In genomic region chr6:157021267-157022021, GRCh38 we compare ENCODE assay signal across 8 cellular contexts.
A peak's percentile ranks its signal among the peaks of the same experiment; 100 is the strongest.
DNase-seq lines count a peak whose midpoint lies in the region; ATAC-seq and TF ChIP-seq lines count a peak whose summit lies in the region.

No MANE protein-coding gene starts in this region.

- ATAC-seq in CD4-positive, alpha-beta T cell (ENCODE audit: poor library complexity): peak; percentile 77
- peak; percentile 71 for ATAC-seq in GM19328 (IDR thresholded peaks at IDR 0.05; ENCODE audit: unreplicated experiment)
- ATAC-seq in HG03460 (IDR thresholded peaks at IDR 0.05; ENCODE audit: unreplicated experiment): peak; percentile 71
- peak; percentile 82 for ATAC-seq in activated CD8-positive, alpha-beta T cell treated with anti-CD3 and anti-CD28 coated beads for 36 hours

- CTCF ChIA-PET in CD4-positive, alpha-beta T cell (lab: Charles Lee): interaction anchor here (1.0 to 1.6 kb wide), 4 partner anchors 13 to 244 kb away, joined by 3 to 5 read pairs (median 4); partner anchors contain the start of gene ARID1B
- CTCF ChIA-PET in activated CD8-positive, alpha-beta T cell treated with anti-CD3 and anti-CD28 coated beads for 36 hours (lab: Charles Lee): interaction anchor here (0.8 to 2.2 kb wide), 2 partner anchors 11 to 12 kb away, joined by 3 to 7 read pairs; no protein-coding TSS in a partner anchor

- H3K4me3 Mint-ChIP-seq in CD4-positive, alpha-beta T cell: peak overlapping the region; percentile 99
- H3K4me3 Mint-ChIP-seq in activated CD8-positive, alpha-beta T cell treated with anti-CD3 and anti-CD28 coated beads for 36 hours: peak overlapping the region; percentile 93

- peak overlapping the region; percentile 98 for H3K27ac ChIP-seq in CD4-positive, alpha-beta T cell (ENCODE audit: low read depth, low read length)

- H3K9me3 Mint-ChIP-seq in CD4-positive, alpha-beta T cell: no peaks in the 10 kb centered on the region
- no peaks in the 10 kb centered on the region for H3K9me3 Mint-ChIP-seq in activated CD8-positive, alpha-beta T cell treated with anti-CD3 and anti-CD28 coated beads for 36 hours

- TF ChIP-seq CTCF in CD4-positive, alpha-beta T cell (IDR thresholded peaks at IDR 0.05): peak; percentile 42
- peak; percentile 37 for TF ChIP-seq CTCF in activated CD8-positive, alpha-beta T cell treated with anti-CD3 and anti-CD28 coated beads for 36 hours (IDR thresholded peaks at IDR 0.05)

- H3K36me3 Mint-ChIP-seq in CD4-positive, alpha-beta T cell (ENCODE audit: low read depth): peaks cover 16% of the 10 kb centered on the region
- peaks cover 12% of the 10 kb centered on the region for H3K36me3 Mint-ChIP-seq in activated CD8-positive, alpha-beta T cell treated with anti-CD3 and anti-CD28 coated beads for 36 hours (ENCODE audit: low read depth)

- no peaks in the 10 kb centered on the region for H3K27me3 Mint-ChIP-seq in CD4-positive, alpha-beta T cell
- H3K27me3 Mint-ChIP-seq in activated CD8-positive, alpha-beta T cell treated with anti-CD3 and anti-CD28 coated beads for 36 hours: no peaks in the 10 kb centered on the region

- intact Hi-C loops in CD4-positive, alpha-beta T cell (cut with DNase I, micrococcal nuclease): loop anchor here (1.0 to 10.0 kb wide), 9 partner anchors 69 to 1709 kb away; partner anchors contain the start of genes ARID1B (in 1 of the 2), SYNJ2 (in 1 of the 2) and TFB1M (in 1 of the 2)
- intact Hi-C loops in activated CD8-positive, alpha-beta T cell treated with anti-CD3 and anti-CD28 coated beads for 36 hours (cut with micrococcal nuclease): loop anchor here (5.0 kb wide), 1 partner anchor 244 kb away; the partner anchor contains the start of gene ARID1B

- H3K27ac Mint-ChIP-seq in CD4-positive, alpha-beta T cell: peak overlapping the region; percentile 100
- H3K27ac Mint-ChIP-seq in activated CD8-positive, alpha-beta T cell treated with anti-CD3 and anti-CD28 coated beads for 36 hours: peak overlapping the region; percentile 100

- H3K4me1 Mint-ChIP-seq in CD4-positive, alpha-beta T cell (ENCODE audit: low read depth): peaks cover 72% of the 10 kb centered on the region
- H3K4me1 Mint-ChIP-seq in activated CD8-positive, alpha-beta T cell treated with anti-CD3 and anti-CD28 coated beads for 36 hours (ENCODE audit: low read depth): peaks cover 52% of the 10 kb centered on the region

- POLR2A ChIA-PET in CD4-positive, alpha-beta T cell (lab: Charles Lee): interaction anchor here (0.6 to 4.1 kb wide), 25 partner anchors 12 to 626 kb away, joined by 3 to 86 read pairs (median 4); partner anchors contain the start of gene ARID1B
- POLR2A ChIA-PET in activated CD8-positive, alpha-beta T cell treated with anti-CD3 and anti-CD28 coated beads for 36 hours (lab: Charles Lee): interaction anchor here (0.6 to 2.8 kb wide), 21 partner anchors 8 to 253 kb away, joined by 3 to 32 read pairs (median 4); no protein-coding TSS in a partner anchor

- no peaks in the 10 kb centered on the region for H3K27me3 ChIP-seq in CD4-positive, alpha-beta T cell (ENCODE audit: control insufficient read depth, insufficient read depth, low read length)

- no peaks in the 10 kb centered on the region for H3K9me3 ChIP-seq in CD4-positive, alpha-beta T cell (ENCODE audit: control insufficient read depth, low read length)

- DNase-seq in CD4-positive, alpha-beta T cell: peak; percentile 78 to 91 (median 86)
- DNase-seq in NCI-H748 (lab: John Stamatoyannopoulos, UW; ENCODE audit: unreplicated experiment) (peak; percentile 94), ecto neural progenitor cell (ENCODE audit: low spot score) (peak; percentile 93), lung microvascular endothelial cell (ENCODE audit: low read depth in 2 of 2) (peak; percentile 88 to 92)
- DNase-seq in activated CD8-positive, alpha-beta T cell treated with anti-CD3 and anti-CD28 coated beads for 36 hours: peak; percentile 92
- peak; percentile 78 for DNase-seq in stimulated activated CD4-positive, alpha-beta T cell treated with anti-CD3 and anti-CD28 coated beads, TNF-alpha, amount 100 ng/mL, for 4 hours (ENCODE audit: low read depth in 3 of 3)

Comparison
In these comparisons a context has a peak if more than half of its experiments do, and no peak if none do; other contexts are left out.
1. Peak in every context shown above with its lines: DNase-seq, ATAC-seq and H3K27ac ChIP-seq.